ENCODE assay signal across 13 cellular contexts in the genomic region with DNA sequence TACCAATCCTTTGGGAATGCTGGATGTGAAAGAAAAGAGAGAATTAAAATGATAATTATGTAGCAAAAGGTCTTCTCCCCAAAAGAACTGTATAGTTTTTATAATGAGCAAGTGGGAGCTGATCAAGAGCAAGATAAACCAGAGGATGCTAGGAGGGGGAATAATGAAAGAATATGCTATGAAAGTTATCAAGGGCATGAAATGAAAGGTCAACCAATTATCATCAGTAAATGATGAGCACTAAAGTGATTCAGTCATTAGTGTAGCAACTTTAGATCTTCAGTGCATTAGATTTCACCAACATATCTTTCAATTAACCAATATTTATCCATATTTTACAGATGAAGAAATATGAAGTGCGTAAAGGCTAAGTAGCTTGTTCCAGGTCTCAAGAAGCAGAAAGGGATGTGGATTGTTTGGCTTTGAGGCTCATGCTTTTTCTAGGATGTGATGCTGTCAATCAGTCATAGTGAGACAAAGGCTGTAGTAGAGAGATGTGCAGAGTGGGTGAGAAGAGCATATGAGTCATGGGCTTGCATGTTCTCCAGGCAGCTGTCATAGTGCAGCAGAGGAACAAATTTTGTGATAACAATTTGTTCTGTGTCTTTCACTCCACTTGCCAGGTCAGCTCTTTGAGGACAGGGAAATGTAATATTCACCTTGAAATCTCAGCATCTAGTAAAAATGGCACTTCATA. TPM values are rescaled to one million over a fixed set of nuclear protein-coding genes. Genes with fewer than 3 reads are reported as not detected.
DNase-seq lines count a peak whose midpoint lies in the region; ATAC-seq, FAIRE-seq and TF ChIP-seq lines count a peak whose summit lies in the region.
"Had no signal": no experiment of that assay in that cellular context is flagged by ENCODE, and none has a peak within 500 bp of the region (broad histone marks: within the 10 kb centered on the region; RNA-seq: fewer than 3 reads in every experiment).

No MANE protein-coding gene starts in this region.

- no peak for TF ChIP-seq RAD21 in HepG2 (CRISPR knock-in tag; IDR thresholded peaks at IDR 0.05)

- no peak for FAIRE-seq in HepG2 (lab: Jason Lieb, UNC)

- in situ Hi-C loops in HepG2 (cut with HindIII; ENCODE audit: extremely low pct_ligation_motif_present, low pct_unique_long_range_greater_than_20kb): no loop called here

- H4K20me1 ChIP-seq in HepG2 (ENCODE audit: insufficient read depth, low read length): no peaks in the 10 kb centered on the region

- no TSS peak for BruUV-seq in HepG2 (replicated peaks; lab: Mats Ljungman, UMichigan)

- H3K4me1 Mint-ChIP-seq in activated T-cell treated with anti-CD3 and anti-CD28 coated beads, Interleukin-2, amount 50 U/mL, for 4 hours (ENCODE audit: low read depth): no peaks in the 10 kb centered on the region

- CTCF ChIA-PET in HepG2 (lab: Yijun Ruan, JAX; ENCODE audit: low intra/inter-chr PET ratio, low total read pairs): no interaction called here

- no peak overlapping the region for H3K4me3 ChIP-seq in HepG2 (replicated peaks in 1 of 3; ENCODE audit: insufficient read depth in 1 of 3, low read depth in 2 of 3, low read length in 3 of 3)

- 100% methylated on average over 1 of the region's 1 CpG for WGBS in HepG2 (ENCODE audit: low lambda C conversion rate)

- peaks cover 6% of the 10 kb centered on the region for H3K9me3 Mint-ChIP-seq in activated T-cell treated with anti-CD3 and anti-CD28 coated beads, Interleukin-2, amount 50 U/mL, for 4 hours
- H3K9me3 Mint-ChIP-seq: type B pancreatic cell had no signal

- no peak for TF ChIP-seq EP300 in HepG2 (IDR thresholded peaks at IDR 0.05; ENCODE audit: low read depth in 2 of 2, low read length in 2 of 2)
- TF ChIP-seq EP300 in HepG2 (CRISPR knock-in tag; IDR thresholded peaks at IDR 0.05; ENCODE audit: borderline replicate concordance): no peak

- H3K27me3 Mint-ChIP-seq in activated T-cell treated with anti-CD3 and anti-CD28 coated beads, Interleukin-2, amount 50 U/mL, for 4 hours (ENCODE audit: low read depth): no peaks in the 10 kb centered on the region

- DNase-seq in activated T-cell treated with anti-CD3 and anti-CD28 coated beads, Interleukin-2, amount 50 U/mL, for 4 hours: no peak
- DNase-seq in activated T-cell treated with anti-CD3 and anti-CD28 coated beads, Interleukin-2, amount 50 U/mL, for 1 hour: no peak
- peak; percentile 29 for DNase-seq in SW480 (ENCODE audit: low spot score)
- DNase-seq in renal cortical epithelial cell (ENCODE audit: low read depth): peak; percentile 12
- no peak for DNase-seq in NCI-H2171 (lab: John Stamatoyannopoulos, UW)
- DNase-seq in HepG2 (ENCODE audit: low spot score): no peak
- DNase-seq: DMS153, NCI-H2107, retina had no signal

- no peak overlapping the region for H3K4me2 ChIP-seq in HepG2 (ENCODE audit: low read depth, low read length)

- H3K9me3 ChIP-seq in HepG2 (ENCODE audit: low read length): no peaks in the 10 kb centered on the region

- no peaks in the 10 kb centered on the region for H3K79me2 ChIP-seq in HepG2 (ENCODE audit: insufficient read depth, low read length)

- TF ChIP-seq POLR2A in HepG2 (IDR thresholded peaks at IDR 0.05; ENCODE audit: insufficient read depth in 1 of 2, low read depth in 2 of 2, low read length in 2 of 2): no peak

- ATAC-seq in activated T-cell treated with anti-CD3 and anti-CD28 coated beads, Interleukin-2, amount 50 U/mL, for 4 hours: peak; percentile 94 to 97
- ATAC-seq in HG02571 (IDR thresholded peaks at IDR 0.05; ENCODE audit: unreplicated experiment): peak; percentile 53
- no peak for ATAC-seq in GM21381 (IDR thresholded peaks at IDR 0.05; ENCODE audit: unreplicated experiment)
- no peak; the same call in 2 of the 3 replicates for ATAC-seq in HepG2

- no peak overlapping the region for H3K9ac ChIP-seq in HepG2 (ENCODE audit: insufficient read depth, low read depth, low read length)

- intact Hi-C loops in HepG2 (cut with micrococcal nuclease; ENCODE audit: unreplicated experiment): no loop called here

- no peak overlapping the region for H3K27ac ChIP-seq in HepG2 (ENCODE audit: extremely low read length, insufficient read depth, low read length)

- POLR2A ChIA-PET in HepG2 (lab: Yijun Ruan, JAX): no interaction called here

- no peaks in the 10 kb centered on the region for H3K36me3 ChIP-seq in HepG2 (replicated peaks in 1 of 2; ENCODE audit: control insufficient read depth in 1 of 2, insufficient read depth in 2 of 2, low read length in 2 of 2)

- peaks cover 6% of the 10 kb centered on the region for H3K4me1 ChIP-seq in HepG2 (ENCODE audit: insufficient read depth, low read length)

- no peak overlapping the region for H2AFZ ChIP-seq in HepG2 (ENCODE audit: low read length)

- no peak overlapping the region for H3K4me3 Mint-ChIP-seq in activated T-cell treated with anti-CD3 and anti-CD28 coated beads, Interleukin-2, amount 50 U/mL, for 4 hours
- H3K4me3 Mint-ChIP-seq: type B pancreatic cell had no signal

- no peaks in the 10 kb centered on the region for H3K27me3 ChIP-seq in HepG2 (ENCODE audit: control insufficient read depth in 1 of 2, insufficient read depth in 2 of 2, low read length in 2 of 2)

- peaks cover 2% of the 10 kb centered on the region for H3K36me3 Mint-ChIP-seq in activated T-cell treated with anti-CD3 and anti-CD28 coated beads, Interleukin-2, amount 50 U/mL, for 4 hours (ENCODE audit: insufficient read depth)
- H3K36me3 Mint-ChIP-seq: type B pancreatic cell had no signal

- no peak for TF ChIP-seq CTCF in HepG2 (CRISPR knock-in tag; IDR thresholded peaks at IDR 0.05)

RNA-seq across cellular contexts. Expression of a gene that starts 5.7 kb away (rescaled TPM):
- not detected for total RNA-seq in activated T-cell treated with anti-CD3 and anti-CD28 coated beads, Interleukin-2, amount 50 U/mL, for 4 hours
- total RNA-seq in renal cortical epithelial cell (not detected in 2 replicates), HepG2 (2016; rRNA removed; fragmentation: Illumina TruSeq; extraction: Trizol) (0.13 TPM in 1 of 2 replicates, not detected in the other)
- not detected in 2 replicates for total RNA-seq in HepG2 (2016; cell fraction: cytosol; rRNA removed; fragmentation: Illumina TruSeq; extraction: Trizol; ENCODE audit: low read depth)
- total RNA-seq in HepG2 (2016; cell fraction: insoluble cytoplasmic fraction; rRNA removed; fragmentation: Illumina TruSeq; extraction: Trizol): 0.13 TPM in 1 of 2 replicates, not detected in the other
- not detected in 2 replicates for total RNA-seq in HepG2 (2016; cell fraction: membrane; rRNA removed; fragmentation: Illumina TruSeq; extraction: Trizol)
- total RNA-seq in HepG2 (2016; cell fraction: nucleus; rRNA removed; fragmentation: Illumina TruSeq; extraction: Trizol): 0.34 and 0.37 TPM in 2 replicates
- not detected in 2 replicates for polyA plus RNA-seq in HepG2 (2011; rRNA removed)
- not detected in 2 replicates for polyA plus RNA-seq in HepG2 (2011; cell fraction: cytosol; rRNA removed)
- polyA plus RNA-seq in HepG2 (2011; cell fraction: nucleus; rRNA removed): 0.36 and 0.59 TPM in 2 replicates
- polyA plus RNA-seq in HepG2 (2012): not detected in 2 replicates
- polyA plus RNA-seq in HepG2 (2016; cell fraction: cytosol; fragmentation: Illumina TruSeq; extraction: Trizol; ENCODE audit: low read depth): not detected in 2 replicates
- not detected in 2 replicates for polyA plus RNA-seq in HepG2 (2016; cell fraction: insoluble cytoplasmic fraction; fragmentation: Illumina TruSeq; extraction: Trizol; ENCODE audit: low read depth)
- not detected in 2 replicates for polyA plus RNA-seq in HepG2 (2016; cell fraction: membrane; fragmentation: Illumina TruSeq; extraction: Trizol; ENCODE audit: low read depth)
- polyA plus RNA-seq in HepG2 (2016; cell fraction: nucleus; fragmentation: Illumina TruSeq; extraction: Trizol; ENCODE audit: insufficient read depth, low read depth): not detected in 2 replicates
- polyA minus RNA-seq in HepG2 (2011; rRNA and poly(A)+ RNA removed; ENCODE audit: low replicate concordance): 4.9 TPM in 1 of 2 replicates, not detected in the other
- not detected in 2 replicates for polyA minus RNA-seq in HepG2 (2011; cell fraction: cytosol; rRNA and poly(A)+ RNA removed)
- 2.2 TPM in 2 replicates for polyA minus RNA-seq in HepG2 (2011; cell fraction: nucleus; rRNA and poly(A)+ RNA removed)
- polyA plus RNA-seq: esophagus had no signal

RNA-seq across cellular contexts. Expression of a gene that starts 25.3 kb away (rescaled TPM):
- total RNA-seq in activated T-cell treated with anti-CD3 and anti-CD28 coated beads, Interleukin-2, amount 50 U/mL, for 4 hours: not detected
- not detected in 2 replicates for total RNA-seq in renal cortical epithelial cell
- total RNA-seq in HepG2 (2016; rRNA removed; fragmentation: Illumina TruSeq; extraction: Trizol): 0.90 and 1.5 TPM in 2 replicates
- total RNA-seq in HepG2 (2016; cell fraction: cytosol; rRNA removed; fragmentation: Illumina TruSeq; extraction: Trizol; ENCODE audit: low read depth): 0.40 and 0.88 TPM in 2 replicates
- total RNA-seq in HepG2 (2016; cell fraction: insoluble cytoplasmic fraction; rRNA removed; fragmentation: Illumina TruSeq; extraction: Trizol): 1.4 TPM in 2 replicates
- total RNA-seq in HepG2 (2016; cell fraction: membrane; rRNA removed; fragmentation: Illumina TruSeq; extraction: Trizol): 0.65 and 0.79 TPM in 2 replicates
- total RNA-seq in HepG2 (2016; cell fraction: nucleus; rRNA removed; fragmentation: Illumina TruSeq; extraction: Trizol): 3.2 and 3.8 TPM in 2 replicates
- 0.35 and 0.36 TPM in 2 replicates for polyA plus RNA-seq in HepG2 (2011; rRNA removed)
- polyA plus RNA-seq in HepG2 (2011; cell fraction: cytosol; rRNA removed): 0.16 and 0.51 TPM in 2 replicates
- 0.45 and 0.62 TPM in 2 replicates for polyA plus RNA-seq in HepG2 (2011; cell fraction: nucleus; rRNA removed)
- polyA plus RNA-seq in HepG2 (2012): 2.4 TPM in 1 of 2 replicates, not detected in the other
- 0.49 and 0.78 TPM in 2 replicates for polyA plus RNA-seq in HepG2 (2016; cell fraction: cytosol; fragmentation: Illumina TruSeq; extraction: Trizol; ENCODE audit: low read depth)
- 0.47 and 0.98 TPM in 2 replicates for polyA plus RNA-seq in HepG2 (2016; cell fraction: insoluble cytoplasmic fraction; fragmentation: Illumina TruSeq; extraction: Trizol; ENCODE audit: low read depth)
- polyA plus RNA-seq in HepG2 (2016; cell fraction: membrane; fragmentation: Illumina TruSeq; extraction: Trizol; ENCODE audit: low read depth): 0.63 and 1.0 TPM in 2 replicates
- 1.4 and 2.3 TPM in 2 replicates for polyA plus RNA-seq in HepG2 (2016; cell fraction: nucleus; fragmentation: Illumina TruSeq; extraction: Trizol; ENCODE audit: insufficient read depth, low read depth)
- 4.0 TPM in 1 of 2 replicates, not detected in the other for polyA minus RNA-seq in HepG2 (2011; rRNA and poly(A)+ RNA removed; ENCODE audit: low replicate concordance)
- not detected in 2 replicates for polyA minus RNA-seq in HepG2 (2011; cell fraction: cytosol; rRNA and poly(A)+ RNA removed)
- polyA minus RNA-seq in HepG2 (2011; cell fraction: nucleus; rRNA and poly(A)+ RNA removed): 4.9 and 7.5 TPM in 2 replicates
- polyA plus RNA-seq: esophagus had no signal

RNA-seq across cellular contexts. Expression of a gene that starts 27.4 kb away (rescaled TPM):
- 1 to 10 TPM; 2.7 to 4.1 (median 3.9) TPM for total RNA-seq in activated T-cell treated with anti-CD3 and anti-CD28 coated beads, Interleukin-2, amount 50 U/mL, for 4 hours
- total RNA-seq in renal cortical epithelial cell (66.5 and 91.9 TPM in 2 replicates), HepG2 (2016; rRNA removed; fragmentation: Illumina TruSeq; extraction: Trizol) (101 and 124 TPM in 2 replicates)
- 3.7 and 4.9 TPM in 2 replicates for total RNA-seq in HepG2 (2016; cell fraction: cytosol; rRNA removed; fragmentation: Illumina TruSeq; extraction: Trizol; ENCODE audit: low read depth)
- total RNA-seq in HepG2 (2016; cell fraction: insoluble cytoplasmic fraction; rRNA removed; fragmentation: Illumina TruSeq; extraction: Trizol): 101 and 104 TPM in 2 replicates
- total RNA-seq in HepG2 (2016; cell fraction: membrane; rRNA removed; fragmentation: Illumina TruSeq; extraction: Trizol): 19.6 and 22.3 TPM in 2 replicates
- total RNA-seq in HepG2 (2016; cell fraction: nucleus; rRNA removed; fragmentation: Illumina TruSeq; extraction: Trizol): 68.3 and 72.5 TPM in 2 replicates
- 36.2 and 40.0 TPM in 2 replicates for polyA plus RNA-seq in HepG2 (2011; rRNA removed)
- polyA plus RNA-seq in HepG2 (2011; cell fraction: cytosol; rRNA removed): 25.8 and 27.9 TPM in 2 replicates
- polyA plus RNA-seq in HepG2 (2011; cell fraction: nucleus; rRNA removed): 28.0 and 33.8 TPM in 2 replicates
- polyA plus RNA-seq in HepG2 (2012): 62.6 and 65.1 TPM in 2 replicates
- polyA plus RNA-seq in HepG2 (2016; cell fraction: cytosol; fragmentation: Illumina TruSeq; extraction: Trizol; ENCODE audit: low read depth): 1.7 and 2.1 TPM in 2 replicates
- polyA plus RNA-seq in HepG2 (2016; cell fraction: insoluble cytoplasmic fraction; fragmentation: Illumina TruSeq; extraction: Trizol; ENCODE audit: low read depth): 67.8 and 76.7 TPM in 2 replicates
- 4.5 and 5.8 TPM in 2 replicates for polyA plus RNA-seq in HepG2 (2016; cell fraction: membrane; fragmentation: Illumina TruSeq; extraction: Trizol; ENCODE audit: low read depth)
- polyA plus RNA-seq in HepG2 (2016; cell fraction: nucleus; fragmentation: Illumina TruSeq; extraction: Trizol; ENCODE audit: insufficient read depth, low read depth): 55.2 and 55.9 TPM in 2 replicates
- 43.9 and 200 TPM in 2 replicates for polyA minus RNA-seq in HepG2 (2011; rRNA and poly(A)+ RNA removed; ENCODE audit: low replicate concordance)
- polyA minus RNA-seq in HepG2 (2011; cell fraction: cytosol; rRNA and poly(A)+ RNA removed): 52.7 and 61.0 TPM in 2 replicates
- polyA minus RNA-seq in HepG2 (2011; cell fraction: nucleus; rRNA and poly(A)+ RNA removed): 51.2 and 68.0 TPM in 2 replicates

Comparison
In these comparisons a context has a peak if more than half of its experiments do, and no peak if none do; other contexts are left out.
1. ATAC-seq: peak in activated T-cell treated with anti-CD3 and anti-CD28 coated beads, Interleukin-2, amount 50 U/mL, for 4 hours (2 of 2) and HG02571 (single experiment); none in GM21381 (single experiment) and HepG2 (single experiment).
2. DNase-seq: peak in SW480 (single experiment) and renal cortical epithelial cell (single experiment); none in activated T-cell treated with anti-CD3 and anti-CD28 coated beads, Interleukin-2, amount 50 U/mL, for 4 hours (single experiment), activated T-cell treated with anti-CD3 and anti-CD28 coated beads, Interleukin-2, amount 50 U/mL, for 1 hour (single experiment), NCI-H2171 (single experiment) and HepG2 (single experiment).